Comparison of ENCODE assay signal across 26 cellular contexts in the genomic region with DNA sequence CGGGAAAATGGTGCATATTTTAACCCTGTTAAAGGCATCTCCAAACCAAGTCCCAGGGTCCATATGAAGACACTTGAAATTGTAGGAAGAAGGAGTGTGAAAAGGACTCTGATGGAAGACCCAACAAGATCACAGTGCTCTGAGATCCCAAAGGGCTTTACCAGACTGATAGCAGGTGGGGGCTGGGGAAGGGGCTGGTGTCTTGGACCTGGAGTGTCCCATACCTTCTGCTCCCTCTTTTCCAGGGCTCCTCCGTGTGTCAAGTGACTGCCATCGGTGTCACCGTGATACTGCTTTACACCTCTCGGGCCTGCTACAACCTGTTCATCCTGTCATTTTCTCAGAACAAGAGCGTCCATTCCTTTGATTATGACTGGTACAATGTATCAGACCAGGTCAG. TPM values are rescaled to one million over a fixed set of nuclear protein-coding genes. Genes with fewer than 3 reads are reported as not detected.
A peak's percentile ranks its signal among the peaks of the same experiment; 100 is the strongest.
DNase-seq lines count a peak whose midpoint lies in the region; ATAC-seq, FAIRE-seq and TF ChIP-seq lines count a peak whose summit lies in the region.
"Had no signal": no experiment of that assay in that cellular context is flagged by ENCODE, and none has a peak within 500 bp of the region (broad histone marks: within the 10 kb centered on the region; RNA-seq: fewer than 3 reads in every experiment).

No MANE protein-coding gene starts in this region.

- peaks cover 5% of the 10 kb centered on the region for H3K36me3 ChIP-seq in upper lobe of right lung
- H3K36me3 ChIP-seq: BE2C had no signal

- WGBS in right cardiac atrium, result 96% methylated on average over 6 of the region's 6 CpGs

- DNase-seq in GM12892 (ENCODE audit: insufficient read length) (no peak), mesenteric fat pad (ENCODE audit: low spot score) (peak; percentile 65), upper lobe of right lung (peak; percentile 31), right cardiac atrium (no peak), immature natural killer cell (no peak)
- DNase-seq: 8988T; ACHN; BE2C; C1 segment of cervical spinal cord; CD4-positive, alpha-beta memory T cell; CD4-positive, CD25-positive, alpha-beta regulatory T cell; CD8-positive, alpha-beta memory T cell; COR-L47; DMS 273 treated with DMSO at 0.1 percent for 48 hours; DMS153; DMS53; DMS79; DND-41; EL; GDM1 had no signal

- H3K27ac Mint-ChIP-seq in immature natural killer cell, result no peak overlapping the region
- H3K27ac Mint-ChIP-seq: CD14-positive monocyte; CD4-positive, CD25-positive, alpha-beta regulatory T cell had no signal

- no peak for TF ChIP-seq CTCF in upper lobe of right lung (IDR thresholded peaks at IDR 0.05)

- H3K4me3 ChIP-seq in upper lobe of right lung (no peak overlapping the region), right cardiac atrium (ENCODE audit: low read length) (no peak overlapping the region)
- H3K4me3 ChIP-seq: BLaER1, GM12878 had no signal

- H3K4me3 Mint-ChIP-seq in immature natural killer cell, result no peak overlapping the region
- H3K4me3 Mint-ChIP-seq: CD14-positive monocyte; CD4-positive, alpha-beta memory T cell; CD4-positive, CD25-positive, alpha-beta regulatory T cell; CD8-positive, alpha-beta memory T cell had no signal

- peaks cover 4 to 27% (median 22%) of the 10 kb centered on the region in 3 donors for H3K36me3 Mint-ChIP-seq in immature natural killer cell

- H3K27me3 Mint-ChIP-seq in immature natural killer cell (ENCODE audit: low read depth in 3 of 3), result peaks cover 0 to 1% (median 0%) of the 10 kb centered on the region in 3 donors
- H3K27me3 Mint-ChIP-seq: CD4-positive, alpha-beta memory T cell; CD4-positive, CD25-positive, alpha-beta regulatory T cell; CD8-positive, alpha-beta memory T cell had no signal

- no peaks in the 10 kb centered on the region for H3K27me3 ChIP-seq in upper lobe of right lung
- no peaks in the 10 kb centered on the region for H3K27me3 ChIP-seq in right cardiac atrium (ENCODE audit: control insufficient read depth, insufficient read depth)
- H3K27me3 ChIP-seq: BE2C, BLaER1 had no signal

- H3K9me3 Mint-ChIP-seq in immature natural killer cell, result no peaks in the 10 kb centered on the region
- H3K9me3 Mint-ChIP-seq: CD4-positive, alpha-beta memory T cell; CD4-positive, CD25-positive, alpha-beta regulatory T cell; CD8-positive, alpha-beta memory T cell had no signal

- no peak overlapping the region for H3K27ac ChIP-seq in upper lobe of right lung
- no peak overlapping the region for H3K27ac ChIP-seq in right cardiac atrium (ENCODE audit: low read length)
- H3K27ac ChIP-seq: BLaER1 had no signal

- intact Hi-C loops in upper lobe of right lung (cut with DNase I), result no loop called here
- intact Hi-C loops in right cardiac atrium (cut with DNase I), result no loop called here

- ATAC-seq in upper lobe of right lung, result no peak
- no peak for ATAC-seq in right cardiac atrium
- ATAC-seq in GM18498 (IDR thresholded peaks at IDR 0.05; ENCODE audit: unreplicated experiment), result no peak
- ATAC-seq: GM12878 had no signal

- FAIRE-seq in GM12892 (lab: Jason Lieb, UNC), result no peak
- FAIRE-seq: A204.1, GM12878, GM19239 had no signal

- H3K4me1 Mint-ChIP-seq in immature natural killer cell, result peaks cover 2 to 5% of the 10 kb centered on the region in 2 donors
- H3K4me1 Mint-ChIP-seq: CD14-positive monocyte; CD4-positive, alpha-beta memory T cell; CD4-positive, CD25-positive, alpha-beta regulatory T cell; CD8-positive, alpha-beta memory T cell had no signal

- 0 out of 2 replicates have a peak, but pooled peaks have one; percentile 16 for TF ChIP-seq POLR2A in GM12892 (IDR thresholded peaks at IDR 0.05; ENCODE audit: low read depth, low read length)

- no peaks in the 10 kb centered on the region for H3K9me3 ChIP-seq in upper lobe of right lung
- no peaks in the 10 kb centered on the region for H3K9me3 ChIP-seq in right cardiac atrium (ENCODE audit: control insufficient read depth, low read length)
- H3K9me3 ChIP-seq: BE2C, BLaER1 had no signal

- no peaks in the 10 kb centered on the region for H3K4me1 ChIP-seq in upper lobe of right lung
- H3K4me1 ChIP-seq in right cardiac atrium (ENCODE audit: control insufficient read depth, insufficient read depth, low read length), result no peaks in the 10 kb centered on the region
- H3K4me1 ChIP-seq: BE2C, BLaER1 had no signal

RNA-seq across cellular contexts. Expression of gene GPR137B, which starts 37.3 kb away (rescaled TPM):
- 19.5 TPM for polyA plus RNA-seq in GM12892 (2012; ENCODE audit: missing spikeins)
- 32.9 TPM for total RNA-seq in mesenteric fat pad
- 26.5 TPM for total RNA-seq in upper lobe of right lung
- 10 to 100 TPM; 21.3 to 73.3 (median 29.6) TPM for total RNA-seq in right cardiac atrium
- polyA plus RNA-seq in right cardiac atrium, result 21.9 TPM
- polyA plus RNA-seq in immature natural killer cell, result 10 to 100 TPM in 1 of 3 donors, 1 to 10 TPM in 2; 3.6 to 10.8 (median 9.1) TPM

Comparison
In these comparisons a context has a peak if more than half of its experiments do, and no peak if none do; other contexts are left out.
1. DNase-seq: peak in mesenteric fat pad (single experiment) and upper lobe of right lung (single experiment); none in GM12892 (single experiment), right cardiac atrium (0 of 3) and immature natural killer cell (0 of 3).